1 cellular context compared by ENCODE assay signal in the genomic region with DNA sequence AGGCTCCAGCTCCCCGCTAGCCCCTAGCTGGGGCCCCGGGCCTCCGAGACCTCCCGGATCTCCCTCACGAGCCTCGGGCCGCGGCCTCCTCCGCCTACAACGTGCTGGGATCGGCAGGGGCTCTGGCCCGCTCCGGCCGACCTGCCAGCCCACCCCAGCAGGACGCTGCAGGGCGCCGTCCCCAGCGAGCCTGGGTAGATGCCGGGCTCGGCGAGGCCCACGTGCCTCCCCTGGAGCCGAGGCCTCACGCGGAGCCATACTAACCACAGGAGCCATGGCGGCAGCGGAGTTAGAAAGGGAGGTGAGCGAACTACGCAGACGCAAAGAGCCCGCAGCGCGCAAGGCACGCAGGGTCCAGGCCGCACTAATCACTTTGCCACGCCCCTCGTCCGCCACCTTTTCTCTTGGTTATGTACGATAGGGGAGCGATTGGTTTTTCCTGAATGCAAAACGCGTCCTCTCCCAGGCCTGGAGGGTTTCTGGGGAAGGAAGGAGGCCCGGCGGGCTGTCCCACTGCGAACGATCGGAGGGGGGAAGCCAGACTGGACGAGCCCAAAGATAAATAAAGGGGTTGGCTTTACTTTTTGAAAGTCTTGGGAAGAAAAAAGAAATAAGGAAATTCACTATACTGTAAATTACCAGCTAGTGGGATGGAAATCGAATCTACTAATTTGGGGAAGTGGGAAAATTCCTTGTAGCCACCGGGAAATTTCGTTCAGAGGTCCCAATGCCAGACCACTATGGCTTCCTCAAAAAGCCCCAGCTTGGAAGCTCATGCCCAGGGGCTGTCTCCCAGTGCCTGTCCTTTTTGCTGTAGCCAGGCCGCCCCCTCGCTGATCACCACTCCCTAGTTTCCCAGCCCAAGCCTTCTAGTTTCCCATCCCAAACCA.
TF ChIP-seq lines count a peak whose summit lies in the region.

A gene (minus strand): TSS at position 298 of the 890 bp plus-strand sequence. CDS start 22 bp downstream, at position 276.

TF ChIP-seq in K562, 482 proteins besides CTCF, POLR2A, EP300 and RAD21 (continued from another document and continues in another):
- TF ChIP-seq, protein P1, sequence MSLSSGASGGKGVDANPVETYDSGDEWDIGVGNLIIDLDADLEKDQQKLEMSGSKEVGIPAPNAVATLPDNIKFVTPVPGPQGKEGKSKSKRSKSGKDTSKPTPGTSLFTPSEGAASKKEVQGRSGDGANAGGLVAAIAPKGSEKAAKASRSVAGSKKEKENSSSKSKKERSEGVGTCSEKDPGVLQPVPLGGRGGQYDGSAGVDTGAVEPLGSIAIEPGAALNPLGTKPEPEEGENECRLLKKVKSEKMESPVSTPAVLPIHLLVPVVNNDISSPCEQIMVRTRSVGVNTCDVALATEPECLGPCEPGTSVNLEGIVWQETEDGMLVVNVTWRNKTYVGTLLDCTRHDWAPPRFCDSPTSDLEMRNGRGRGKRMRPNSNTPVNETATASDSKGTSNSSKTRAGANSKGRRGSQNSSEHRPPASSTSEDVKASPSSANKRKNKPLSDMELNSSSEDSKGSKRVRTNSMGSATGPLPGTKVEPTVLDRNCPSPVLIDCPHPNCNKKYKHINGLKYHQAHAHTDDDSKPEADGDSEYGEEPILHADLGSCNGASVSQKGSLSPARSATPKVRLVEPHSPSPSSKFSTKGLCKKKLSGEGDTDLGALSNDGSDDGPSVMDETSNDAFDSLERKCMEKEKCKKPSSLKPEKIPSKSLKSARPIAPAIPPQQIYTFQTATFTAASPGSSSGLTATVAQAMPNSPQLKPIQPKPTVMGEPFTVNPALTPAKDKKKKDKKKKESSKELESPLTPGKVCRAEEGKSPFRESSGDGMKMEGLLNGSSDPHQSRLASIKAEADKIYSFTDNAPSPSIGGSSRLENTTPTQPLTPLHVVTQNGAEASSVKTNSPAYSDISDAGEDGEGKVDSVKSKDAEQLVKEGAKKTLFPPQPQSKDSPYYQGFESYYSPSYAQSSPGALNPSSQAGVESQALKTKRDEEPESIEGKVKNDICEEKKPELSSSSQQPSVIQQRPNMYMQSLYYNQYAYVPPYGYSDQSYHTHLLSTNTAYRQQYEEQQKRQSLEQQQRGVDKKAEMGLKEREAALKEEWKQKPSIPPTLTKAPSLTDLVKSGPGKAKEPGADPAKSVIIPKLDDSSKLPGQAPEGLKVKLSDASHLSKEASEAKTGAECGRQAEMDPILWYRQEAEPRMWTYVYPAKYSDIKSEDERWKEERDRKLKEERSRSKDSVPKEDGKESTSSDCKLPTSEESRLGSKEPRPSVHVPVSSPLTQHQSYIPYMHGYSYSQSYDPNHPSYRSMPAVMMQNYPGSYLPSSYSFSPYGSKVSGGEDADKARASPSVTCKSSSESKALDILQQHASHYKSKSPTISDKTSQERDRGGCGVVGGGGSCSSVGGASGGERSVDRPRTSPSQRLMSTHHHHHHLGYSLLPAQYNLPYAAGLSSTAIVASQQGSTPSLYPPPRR (CRISPR knock-in tag; IDR thresholded peaks at IDR 0.05; ENCODE audit: borderline replicate concordance), result peak; percentile 92; the same call in 1 of the 2 replicates
- TF ChIP-seq NELFE (IDR thresholded peaks at IDR 0.05; ENCODE audit: insufficient read depth, insufficient read length), result no peak
- no peak for TF ChIP-seq NFE2L1 (tag; IDR thresholded peaks at IDR 0.05; ENCODE audit: borderline replicate concordance, low read depth)
- no peak for TF ChIP-seq ESRRB (CRISPR knock-in tag; IDR thresholded peaks at IDR 0.05; ENCODE audit: borderline replicate concordance)
- TF ChIP-seq HOXB6 (CRISPR knock-in tag; IDR thresholded peaks at IDR 0.05; ENCODE audit: borderline replicate concordance), result no peak
- TF ChIP-seq GABPA (tag; conservative IDR thresholded peaks at IDR 0.05; ENCODE audit: low read depth), result no peak
- TF ChIP-seq MCM2 (IDR thresholded peaks at IDR 0.05; ENCODE audit: low read depth), result no peak
- TF ChIP-seq ETV5 (CRISPR knock-in tag; IDR thresholded peaks at IDR 0.05; ENCODE audit: low read depth), result peak; percentile 63
- TF ChIP-seq MAFG (tag; conservative IDR thresholded peaks at IDR 0.05), result no peak
- peak; percentile 97 for TF ChIP-seq TBP (optimal IDR thresholded peaks at IDR 0.05; ENCODE audit: low read depth, low read length)
- no peak for TF ChIP-seq ZNF354B (CRISPR knock-in tag; IDR thresholded peaks at IDR 0.05)
- TF ChIP-seq RBM15 (IDR thresholded peaks at IDR 0.05; ENCODE audit: insufficient read depth, low read length), result no peak
- no peak for TF ChIP-seq MED1 (CRISPR knock-in tag; IDR thresholded peaks at IDR 0.05; ENCODE audit: borderline replicate concordance)
- TF ChIP-seq, protein P2, sequence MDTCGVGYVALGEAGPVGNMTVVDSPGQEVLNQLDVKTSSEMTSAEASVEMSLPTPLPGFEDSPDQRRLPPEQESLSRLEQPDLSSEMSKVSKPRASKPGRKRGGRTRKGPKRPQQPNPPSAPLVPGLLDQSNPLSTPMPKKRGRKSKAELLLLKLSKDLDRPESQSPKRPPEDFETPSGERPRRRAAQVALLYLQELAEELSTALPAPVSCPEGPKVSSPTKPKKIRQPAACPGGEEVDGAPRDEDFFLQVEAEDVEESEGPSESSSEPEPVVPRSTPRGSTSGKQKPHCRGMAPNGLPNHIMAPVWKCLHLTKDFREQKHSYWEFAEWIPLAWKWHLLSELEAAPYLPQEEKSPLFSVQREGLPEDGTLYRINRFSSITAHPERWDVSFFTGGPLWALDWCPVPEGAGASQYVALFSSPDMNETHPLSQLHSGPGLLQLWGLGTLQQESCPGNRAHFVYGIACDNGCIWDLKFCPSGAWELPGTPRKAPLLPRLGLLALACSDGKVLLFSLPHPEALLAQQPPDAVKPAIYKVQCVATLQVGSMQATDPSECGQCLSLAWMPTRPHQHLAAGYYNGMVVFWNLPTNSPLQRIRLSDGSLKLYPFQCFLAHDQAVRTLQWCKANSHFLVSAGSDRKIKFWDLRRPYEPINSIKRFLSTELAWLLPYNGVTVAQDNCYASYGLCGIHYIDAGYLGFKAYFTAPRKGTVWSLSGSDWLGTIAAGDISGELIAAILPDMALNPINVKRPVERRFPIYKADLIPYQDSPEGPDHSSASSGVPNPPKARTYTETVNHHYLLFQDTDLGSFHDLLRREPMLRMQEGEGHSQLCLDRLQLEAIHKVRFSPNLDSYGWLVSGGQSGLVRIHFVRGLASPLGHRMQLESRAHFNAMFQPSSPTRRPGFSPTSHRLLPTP (IDR thresholded peaks at IDR 0.05; ENCODE audit: borderline replicate concordance, extremely low read depth, insufficient read length), result no peak
- no peak for TF ChIP-seq NFXL1 (CRISPR knock-in tag; IDR thresholded peaks at IDR 0.05)
- peak; percentile 77; the same call in 1 of the 2 replicates for TF ChIP-seq NCOA6 (IDR thresholded peaks at IDR 0.05)
- TF ChIP-seq KAT7 (CRISPR knock-in tag; IDR thresholded peaks at IDR 0.05; ENCODE audit: borderline replicate concordance), result peak; percentile 53; the same call in 1 of the 2 replicates
- no peak for TF ChIP-seq STAG1 (CRISPR knock-in tag; IDR thresholded peaks at IDR 0.05; ENCODE audit: borderline replicate concordance)
- peak; percentile 53 for TF ChIP-seq MXI1 (IDR thresholded peaks at IDR 0.05; ENCODE audit: low read depth, low read length)
- TF ChIP-seq, protein P3, sequence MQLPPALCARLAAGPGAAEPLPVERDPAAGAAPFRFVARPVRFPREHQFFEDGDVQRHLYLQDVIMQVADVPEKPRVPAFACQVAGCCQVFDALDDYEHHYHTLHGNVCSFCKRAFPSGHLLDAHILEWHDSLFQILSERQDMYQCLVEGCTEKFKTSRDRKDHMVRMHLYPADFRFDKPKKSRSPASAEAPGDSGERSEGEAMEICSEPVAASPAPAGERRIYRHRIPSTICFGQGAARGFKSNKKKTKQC (CRISPR knock-in tag; IDR thresholded peaks at IDR 0.05), result peak; percentile 93
- TF ChIP-seq, protein P4, sequence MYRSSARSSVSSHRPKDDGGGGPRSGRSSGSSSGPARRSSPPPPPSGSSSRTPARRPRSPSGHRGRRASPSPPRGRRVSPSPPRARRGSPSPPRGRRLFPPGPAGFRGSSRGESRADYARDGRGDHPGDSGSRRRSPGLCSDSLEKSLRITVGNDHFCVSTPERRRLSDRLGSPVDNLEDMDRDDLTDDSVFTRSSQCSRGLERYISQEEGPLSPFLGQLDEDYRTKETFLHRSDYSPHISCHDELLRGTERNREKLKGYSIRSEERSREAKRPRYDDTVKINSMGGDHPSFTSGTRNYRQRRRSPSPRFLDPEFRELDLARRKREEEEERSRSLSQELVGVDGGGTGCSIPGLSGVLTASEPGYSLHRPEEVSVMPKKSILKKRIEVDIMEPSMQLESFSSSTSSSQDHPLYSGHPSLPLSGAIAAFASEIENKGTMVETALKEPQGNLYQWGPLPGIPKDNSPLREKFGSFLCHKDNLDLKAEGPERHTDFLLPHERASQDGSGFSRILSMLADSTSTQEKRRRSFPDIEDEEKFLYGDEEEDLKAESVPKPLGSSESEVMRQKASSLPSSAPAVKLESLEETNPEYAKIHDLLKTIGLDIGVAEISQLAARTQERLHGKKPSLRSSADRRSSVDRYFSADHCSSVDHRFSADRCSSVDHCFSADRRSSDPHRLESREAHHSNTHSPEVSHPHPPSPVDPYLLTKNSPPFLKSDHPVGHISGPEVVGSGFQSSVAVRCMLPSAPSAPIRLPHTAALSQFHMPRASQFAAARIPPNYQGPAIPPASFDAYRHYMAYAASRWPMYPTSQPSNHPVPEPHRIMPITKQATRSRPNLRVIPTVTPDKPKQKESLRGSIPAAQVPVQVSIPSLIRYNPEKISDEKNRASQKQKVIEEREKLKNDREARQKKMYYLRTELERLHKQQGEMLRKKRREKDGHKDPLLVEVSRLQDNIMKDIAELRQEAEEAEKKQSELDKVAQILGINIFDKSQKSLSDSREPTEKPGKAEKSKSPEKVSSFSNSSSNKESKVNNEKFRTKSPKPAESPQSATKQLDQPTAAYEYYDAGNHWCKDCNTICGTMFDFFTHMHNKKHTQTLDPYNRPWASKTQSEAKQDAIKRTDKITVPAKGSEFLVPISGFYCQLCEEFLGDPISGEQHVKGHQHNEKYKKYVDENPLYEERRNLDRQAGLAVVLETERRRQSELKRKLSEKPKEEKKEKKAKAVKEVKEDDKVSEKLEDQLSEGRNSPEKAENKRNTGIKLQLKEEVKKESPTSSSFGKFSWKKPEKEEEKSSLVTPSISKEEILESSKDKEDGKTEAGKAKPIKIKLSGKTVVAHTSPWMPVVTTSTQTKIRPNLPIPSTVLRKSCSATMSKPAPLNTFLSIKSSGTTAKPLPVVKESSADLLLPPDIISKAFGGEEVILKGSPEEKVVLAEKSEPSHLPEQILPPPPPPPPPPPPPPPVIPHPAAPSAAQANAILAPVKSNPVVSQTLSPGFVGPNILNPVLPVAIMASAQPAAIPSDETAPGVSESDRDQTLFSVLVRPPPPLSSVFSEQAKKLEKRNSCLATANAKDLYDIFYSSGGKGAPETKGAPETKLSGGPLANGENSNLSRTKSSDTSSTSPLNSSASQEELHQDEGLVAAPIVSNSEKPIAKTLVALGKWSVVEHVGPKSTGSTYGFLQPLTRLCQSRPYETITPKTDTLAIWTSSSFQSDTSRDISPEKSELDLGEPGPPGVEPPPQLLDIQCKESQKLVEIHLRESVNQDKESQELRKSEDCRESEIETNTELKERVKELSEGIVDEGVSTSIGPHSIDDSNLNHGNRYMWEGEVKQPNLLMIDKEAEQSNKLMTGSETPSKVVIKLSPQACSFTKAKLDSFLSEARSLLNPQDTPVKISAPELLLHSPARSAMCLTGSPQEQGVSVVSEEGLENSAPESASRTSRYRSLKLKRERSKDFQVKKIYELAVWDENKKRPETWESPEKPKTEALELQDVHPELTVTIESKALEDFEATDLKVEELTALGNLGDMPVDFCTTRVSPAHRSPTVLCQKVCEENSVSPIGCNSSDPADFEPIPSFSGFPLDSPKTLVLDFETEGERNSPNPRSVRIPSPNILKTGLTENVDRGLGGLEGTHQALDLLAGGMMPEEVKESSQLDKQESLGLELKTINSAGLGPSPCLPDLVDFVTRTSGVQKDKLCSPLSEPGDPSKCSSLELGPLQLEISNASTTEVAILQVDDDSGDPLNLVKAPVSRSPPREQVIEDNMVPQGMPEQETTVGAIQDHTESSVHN (IDR thresholded peaks at IDR 0.05; ENCODE audit: borderline replicate concordance in 1 of 2, low read depth in 1 of 2), result no peak
- TF ChIP-seq, protein P5, sequence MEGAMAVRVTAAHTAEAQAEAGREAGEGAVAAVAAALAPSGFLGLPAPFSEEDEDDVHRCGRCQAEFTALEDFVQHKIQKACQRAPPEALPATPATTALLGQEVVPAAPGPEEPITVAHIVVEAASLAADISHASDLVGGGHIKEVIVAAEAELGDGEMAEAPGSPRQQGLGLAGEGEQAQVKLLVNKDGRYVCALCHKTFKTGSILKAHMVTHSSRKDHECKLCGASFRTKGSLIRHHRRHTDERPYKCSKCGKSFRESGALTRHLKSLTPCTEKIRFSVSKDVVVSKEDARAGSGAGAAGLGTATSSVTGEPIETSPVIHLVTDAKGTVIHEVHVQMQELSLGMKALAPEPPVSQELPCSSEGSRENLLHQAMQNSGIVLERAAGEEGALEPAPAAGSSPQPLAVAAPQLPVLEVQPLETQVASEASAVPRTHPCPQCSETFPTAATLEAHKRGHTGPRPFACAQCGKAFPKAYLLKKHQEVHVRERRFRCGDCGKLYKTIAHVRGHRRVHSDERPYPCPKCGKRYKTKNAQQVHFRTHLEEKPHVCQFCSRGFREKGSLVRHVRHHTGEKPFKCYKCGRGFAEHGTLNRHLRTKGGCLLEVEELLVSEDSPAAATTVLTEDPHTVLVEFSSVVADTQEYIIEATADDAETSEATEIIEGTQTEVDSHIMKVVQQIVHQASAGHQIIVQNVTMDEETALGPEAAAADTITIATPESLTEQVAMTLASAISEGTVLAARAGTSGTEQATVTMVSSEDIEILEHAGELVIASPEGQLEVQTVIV (CRISPR knock-in tag; IDR thresholded peaks at IDR 0.05; ENCODE audit: borderline replicate concordance), result no peak
- no peak for TF ChIP-seq TSC22D4 (tag; IDR thresholded peaks at IDR 0.05)
- TF ChIP-seq, protein P6, sequence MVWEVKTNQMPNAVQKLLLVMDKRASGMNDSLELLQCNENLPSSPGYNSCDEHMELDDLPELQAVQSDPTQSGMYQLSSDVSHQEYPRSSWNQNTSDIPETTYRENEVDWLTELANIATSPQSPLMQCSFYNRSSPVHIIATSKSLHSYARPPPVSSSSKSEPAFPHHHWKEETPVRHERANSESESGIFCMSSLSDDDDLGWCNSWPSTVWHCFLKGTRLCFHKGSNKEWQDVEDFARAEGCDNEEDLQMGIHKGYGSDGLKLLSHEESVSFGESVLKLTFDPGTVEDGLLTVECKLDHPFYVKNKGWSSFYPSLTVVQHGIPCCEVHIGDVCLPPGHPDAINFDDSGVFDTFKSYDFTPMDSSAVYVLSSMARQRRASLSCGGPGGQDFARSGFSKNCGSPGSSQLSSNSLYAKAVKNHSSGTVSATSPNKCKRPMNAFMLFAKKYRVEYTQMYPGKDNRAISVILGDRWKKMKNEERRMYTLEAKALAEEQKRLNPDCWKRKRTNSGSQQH (CRISPR knock-in tag; IDR thresholded peaks at IDR 0.05), result peak; percentile 66; the same call in 1 of the 2 replicates
- TF ChIP-seq FOXA3 (CRISPR knock-in tag; conservative IDR thresholded peaks at IDR 0.05 in 1 of 2, IDR thresholded peaks at IDR 0.05 in 1 of 2), result peak; percentile 5 to 89; a peak in 2 of 4 replicates
- no peak for TF ChIP-seq ZNF282 (CRISPR knock-in tag; IDR thresholded peaks at IDR 0.05)
- TF ChIP-seq ZKSCAN3 (CRISPR knock-in tag; IDR thresholded peaks at IDR 0.05), result no peak
- TF ChIP-seq, protein P7, sequence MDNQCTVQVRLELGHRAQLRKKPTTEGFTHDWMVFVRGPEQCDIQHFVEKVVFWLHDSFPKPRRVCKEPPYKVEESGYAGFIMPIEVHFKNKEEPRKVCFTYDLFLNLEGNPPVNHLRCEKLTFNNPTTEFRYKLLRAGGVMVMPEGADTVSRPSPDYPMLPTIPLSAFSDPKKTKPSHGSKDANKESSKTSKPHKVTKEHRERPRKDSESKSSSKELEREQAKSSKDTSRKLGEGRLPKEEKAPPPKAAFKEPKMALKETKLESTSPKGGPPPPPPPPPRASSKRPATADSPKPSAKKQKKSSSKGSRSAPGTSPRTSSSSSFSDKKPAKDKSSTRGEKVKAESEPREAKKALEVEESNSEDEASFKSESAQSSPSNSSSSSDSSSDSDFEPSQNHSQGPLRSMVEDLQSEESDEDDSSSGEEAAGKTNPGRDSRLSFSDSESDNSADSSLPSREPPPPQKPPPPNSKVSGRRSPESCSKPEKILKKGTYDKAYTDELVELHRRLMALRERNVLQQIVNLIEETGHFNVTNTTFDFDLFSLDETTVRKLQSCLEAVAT (IDR thresholded peaks at IDR 0.05), result peak in 1 of 2 experiments; percentile 100; a peak in 2 of 4 replicates
